ENCODE assay signal across 8 cellular contexts in the genomic region with DNA sequence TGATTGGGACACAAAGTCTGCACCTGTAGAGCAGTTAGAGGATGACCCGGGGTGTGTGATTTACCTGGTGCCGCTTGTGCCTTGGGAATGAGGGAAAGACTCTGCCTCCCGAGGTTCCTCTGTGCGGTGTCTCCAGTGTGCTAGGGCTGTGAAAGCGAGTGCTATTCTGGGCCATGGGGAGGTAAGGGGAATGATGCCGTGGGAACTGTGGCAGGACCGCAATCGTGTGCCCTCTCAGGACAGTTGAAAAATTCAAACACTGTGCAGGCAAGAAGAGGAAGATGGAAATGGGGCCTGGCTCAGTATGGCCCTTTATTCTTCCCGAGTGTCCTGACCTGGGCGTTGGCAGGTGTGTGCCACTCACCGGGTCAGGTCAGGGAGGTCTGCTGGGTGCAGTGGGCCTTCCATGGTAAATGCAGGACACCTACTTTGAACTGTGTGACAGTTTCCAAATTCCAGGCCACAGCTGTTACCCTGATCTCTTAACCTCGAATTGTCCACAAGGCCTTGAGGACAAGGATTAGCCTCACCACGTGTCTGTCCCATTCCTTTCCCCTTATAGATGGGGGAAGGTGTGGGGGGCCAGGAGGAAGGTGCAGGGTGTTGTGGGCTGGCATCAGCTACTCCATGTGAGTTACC. TPM values are rescaled to one million over a fixed set of nuclear protein-coding genes. Genes with fewer than 3 reads are reported as not detected.
A peak's percentile ranks its signal among the peaks of the same experiment; 100 is the strongest.
DNase-seq lines count a peak whose midpoint lies in the region; ATAC-seq and TF ChIP-seq lines count a peak whose summit lies in the region.

No MANE protein-coding gene starts in this region.

- H3K4me1 ChIP-seq in duodenal mucosa (ENCODE audit: control insufficient read depth in 1 of 2, insufficient read depth in 2 of 2, low read length in 2 of 2) = peaks cover 44 to 50% of the 10 kb centered on the region in 2 donors

- POLR2A ChIA-PET in BJ (lab: Charles Lee) = no interaction called here

- ATAC-seq in natural killer cell treated with Interleukin-12 subunit alpha and Interleukin-12 subunit beta and Interleukin-15 and Interleukin-18, amount 100 ng/mL, for 72 hours = no peak
- ATAC-seq in GM21717 (IDR thresholded peaks at IDR 0.05; ENCODE audit: unreplicated experiment) (no peak), GM19324 (IDR thresholded peaks at IDR 0.05; ENCODE audit: low FRiP score, unreplicated experiment) (no peak)

- peak overlapping the region; percentile 97 for H3K4me3 Mint-ChIP-seq in natural killer cell treated with Interleukin-12 subunit alpha and Interleukin-12 subunit beta and Interleukin-15 and Interleukin-18, amount 100 ng/mL, for 72 hours

- no peaks in the 10 kb centered on the region for H3K36me3 Mint-ChIP-seq in natural killer cell treated with Interleukin-12 subunit alpha and Interleukin-12 subunit beta and Interleukin-15 and Interleukin-18, amount 100 ng/mL, for 72 hours

- peak overlapping the region; percentile 97 for H3K4me3 ChIP-seq in BJ (ENCODE audit: low read depth, low read length)
- H3K4me3 ChIP-seq in MG63 = peak overlapping the region; percentile 76
- peak overlapping the region; percentile 92 to 94 for H3K4me3 ChIP-seq in duodenal mucosa (ENCODE audit: low read depth in 1 of 2, low read length in 2 of 2)

- H3K27me3 ChIP-seq in BJ (ENCODE audit: control insufficient read depth, insufficient read depth, low read length) (no peaks in the 10 kb centered on the region), MG63 (no peaks in the 10 kb centered on the region), duodenal mucosa (ENCODE audit: control insufficient read depth in 1 of 2, insufficient read depth in 2 of 2, low read length in 2 of 2) (no peaks in the 10 kb centered on the region)

- no peak overlapping the region for H3K27ac ChIP-seq in duodenal mucosa (ENCODE audit: low read depth, low read length)

- H3K4me1 Mint-ChIP-seq in natural killer cell treated with Interleukin-12 subunit alpha and Interleukin-12 subunit beta and Interleukin-15 and Interleukin-18, amount 100 ng/mL, for 72 hours (ENCODE audit: low read depth in 2 of 2) = peaks cover 18 to 29% of the 10 kb centered on the region in 2 donors

- H3K9me3 Mint-ChIP-seq in natural killer cell treated with Interleukin-12 subunit alpha and Interleukin-12 subunit beta and Interleukin-15 and Interleukin-18, amount 100 ng/mL, for 72 hours = no peaks in the 10 kb centered on the region

- peak overlapping the region; percentile 82 to 95 for H3K9ac ChIP-seq in duodenal mucosa (ENCODE audit: low read depth in 1 of 2, low read length in 2 of 2)

- CTCF ChIA-PET in BJ (lab: Yijun Ruan, JAX) = interaction anchor here (0.7 to 4.4 kb wide), 4 partner anchors 13 to 72 kb away, joined by 3 to 43 read pairs (median 3); no protein-coding TSS in a partner anchor

- peaks cover 0 to under 1% of the 10 kb centered on the region in 2 donors for H3K27me3 Mint-ChIP-seq in natural killer cell treated with Interleukin-12 subunit alpha and Interleukin-12 subunit beta and Interleukin-15 and Interleukin-18, amount 100 ng/mL, for 72 hours

- no peak for TF ChIP-seq CTCF in BJ (IDR thresholded peaks at IDR 0.05; ENCODE audit: insufficient read depth, low read depth, low read length)

- H3K9me3 ChIP-seq in MG63 (no peaks in the 10 kb centered on the region), duodenal mucosa (ENCODE audit: control insufficient read depth in 1 of 2, low read length in 2 of 2) (no peaks in the 10 kb centered on the region)

- peak overlapping the region; percentile 78 to 84 for H3K27ac Mint-ChIP-seq in natural killer cell treated with Interleukin-12 subunit alpha and Interleukin-12 subunit beta and Interleukin-15 and Interleukin-18, amount 100 ng/mL, for 72 hours

- no peak for DNase-seq in BJ (ENCODE audit: low read depth)
- DNase-seq in MG63 = no peak
- DNase-seq in natural killer cell treated with Interleukin-12 subunit alpha and Interleukin-12 subunit beta and Interleukin-15 and Interleukin-18, amount 100 ng/mL, for 72 hours (ENCODE audit: low spot score) = no peak
- no peak for DNase-seq in SHP77 (lab: John Stamatoyannopoulos, UW)
- DNase-seq in activated effector memory CD4-positive, alpha-beta T cell treated with anti-CD3 and anti-CD28 coated beads, Interleukin-2, amount 50 U/mL, for 16 hours = no peak

- H3K36me3 ChIP-seq in BJ (ENCODE audit: control insufficient read depth, insufficient read depth, low read length) = peaks cover 20% of the 10 kb centered on the region
- H3K36me3 ChIP-seq in MG63 = peaks cover 15% of the 10 kb centered on the region
- H3K36me3 ChIP-seq in duodenal mucosa (ENCODE audit: control insufficient read depth in 1 of 2, insufficient read depth in 2 of 2, low read length in 2 of 2) = peaks cover 20 to 39% of the 10 kb centered on the region in 2 donors

RNA-seq across cellular contexts. Expression of gene SIVA1, which starts 1.4 kb away (rescaled TPM):
- polyA plus RNA-seq in BJ (2011; rRNA removed) = 83.5 and 116 TPM in 2 replicates
- polyA minus RNA-seq in BJ (2011; rRNA and poly(A)+ RNA removed) = 8.5 and 9.5 TPM in 2 replicates
- 166 and 169 TPM in 2 replicates for total RNA-seq in MG63 (2014; rRNA removed; shearing (Covaris generic); ENCODE audit: low replicate concordance)
- 100 to 1,000 TPM in 1 of 2 donors, 10 to 100 TPM in 1; 74.5 to 157 TPM for total RNA-seq in natural killer cell treated with Interleukin-12 subunit alpha and Interleukin-12 subunit beta and Interleukin-15 and Interleukin-18, amount 100 ng/mL, for 72 hours

RNA-seq across cellular contexts. Expression of gene ADSS1, which starts 30.3 kb away (rescaled TPM):
- 2.9 and 4.5 TPM in 2 replicates for polyA plus RNA-seq in BJ (2011; rRNA removed)
- 1.0 and 4.5 TPM in 2 replicates for polyA minus RNA-seq in BJ (2011; rRNA and poly(A)+ RNA removed)
- total RNA-seq in MG63 (2014; rRNA removed; shearing (Covaris generic); ENCODE audit: low replicate concordance) = 4.0 and 4.2 TPM in 2 replicates
- under 1 TPM; 0.50 to 0.61 TPM for total RNA-seq in natural killer cell treated with Interleukin-12 subunit alpha and Interleukin-12 subunit beta and Interleukin-15 and Interleukin-18, amount 100 ng/mL, for 72 hours

RNA-seq across cellular contexts. Expression of gene AKT1, which starts 41.2 kb away (rescaled TPM):
- 152 and 226 TPM in 2 replicates for polyA plus RNA-seq in BJ (2011; rRNA removed)
- polyA minus RNA-seq in BJ (2011; rRNA and poly(A)+ RNA removed) = 161 and 254 TPM in 2 replicates
- total RNA-seq in MG63 (2014; rRNA removed; shearing (Covaris generic); ENCODE audit: low replicate concordance) = 118 and 140 TPM in 2 replicates
- total RNA-seq in natural killer cell treated with Interleukin-12 subunit alpha and Interleukin-12 subunit beta and Interleukin-15 and Interleukin-18, amount 100 ng/mL, for 72 hours = 100 to 1,000 TPM; 128 to 229 TPM

RNA-seq across cellular contexts. Expression of gene ZBTB42, which starts 46.6 kb away (rescaled TPM):
- 1.9 and 2.7 TPM in 2 replicates for polyA plus RNA-seq in BJ (2011; rRNA removed)
- 2.0 and 3.7 TPM in 2 replicates for polyA minus RNA-seq in BJ (2011; rRNA and poly(A)+ RNA removed)
- total RNA-seq in MG63 (2014; rRNA removed; shearing (Covaris generic); ENCODE audit: low replicate concordance) = 2.5 and 3.9 TPM in 2 replicates
- 1 to 10 TPM; 1.3 to 3.0 TPM for total RNA-seq in natural killer cell treated with Interleukin-12 subunit alpha and Interleukin-12 subunit beta and Interleukin-15 and Interleukin-18, amount 100 ng/mL, for 72 hours
